Comparison of ENCODE assay signal across 16 cellular contexts in genomic region chr6:37340639-37340943, GRCh38. TPM values are rescaled to one million over a fixed set of nuclear protein-coding genes. Genes with fewer than 3 reads are reported as not detected.
A peak's percentile ranks its signal among the peaks of the same experiment; 100 is the strongest.
DNase-seq lines count a peak whose midpoint lies in the region; TF ChIP-seq lines count a peak whose summit lies in the region.
"Had no signal": no experiment of that assay in that cellular context is flagged by ENCODE, and none has a peak within 500 bp of the region (broad histone marks: within the 10 kb centered on the region; RNA-seq: fewer than 3 reads in every experiment).

No MANE protein-coding gene starts in this region.

- no peak overlapping the region for H3K4me3 Mint-ChIP-seq in HFFc6
- H3K4me3 Mint-ChIP-seq: CD4-positive, CD25-positive, alpha-beta regulatory T cell; IgD-negative memory B cell had no signal

- H3K27me3 Mint-ChIP-seq in HFFc6 (ENCODE audit: insufficient read depth): peaks cover 6% of the 10 kb centered on the region
- H3K27me3 Mint-ChIP-seq: CD4-positive, CD25-positive, alpha-beta regulatory T cell; IgD-negative memory B cell had no signal

- H3K4me1 ChIP-seq in right atrium auricular region: no peaks in the 10 kb centered on the region
- H3K4me1 ChIP-seq: BLaER1 treated with 17β-estradiol and CSF1 and Interleukin-3, amounts not matched to agents 10 nM and 100 nM; HAP-1 had no signal

- no peak overlapping the region for H3K4me3 ChIP-seq in fibroblast of mammary gland (ENCODE audit: control insufficient read depth, low read depth, low read length)
- no peak overlapping the region for H3K4me3 ChIP-seq in right atrium auricular region
- H3K4me3 ChIP-seq in lower leg skin (ENCODE audit: low read depth, poor library complexity, severe bottlenecking): no peak overlapping the region
- H3K4me3 ChIP-seq: BLaER1 treated with 17β-estradiol and CSF1 and Interleukin-3, amounts not matched to agents 10 nM and 100 nM; HAP-1 had no signal

- no peak for TF ChIP-seq CTCF in HFFc6 (IDR thresholded peaks at IDR 0.05)
- TF ChIP-seq CTCF in fibroblast of mammary gland (conservative IDR thresholded peaks at IDR 0.05; ENCODE audit: control insufficient read depth, insufficient read depth, low read depth, low read length): no peak
- no peak for TF ChIP-seq CTCF in right atrium auricular region (IDR thresholded peaks at IDR 0.05)
- TF ChIP-seq CTCF in lower leg skin (IDR thresholded peaks at IDR 0.05): no peak

- peak overlapping the region; percentile 47 for H3K27ac Mint-ChIP-seq in HFFc6
- H3K27ac Mint-ChIP-seq: CD4-positive, CD25-positive, alpha-beta regulatory T cell had no signal

- peak; percentile 31 for DNase-seq in EH (ENCODE audit: low read depth)
- DNase-seq in HFFc6: peak; percentile 39
- peak; percentile 22 for DNase-seq in RKO (ENCODE audit: low spot score)
- peak; percentile 23 for DNase-seq in fibroblast of mammary gland (ENCODE audit: low read depth)
- DNase-seq in right atrium auricular region (ENCODE audit: low spot score): no peak
- DNase-seq in lower leg skin (ENCODE audit: low spot score in 2 of 2): no peak
- DNase-seq in NCI-H2029 (lab: John Stamatoyannopoulos, UW): no peak
- DNase-seq in COLO668 (lab: John Stamatoyannopoulos, UW; ENCODE audit: unreplicated experiment): no peak
- DNase-seq: ACHN; CD4-positive, CD25-positive, alpha-beta regulatory T cell; DMS79; EL; GDM1 had no signal

- no peaks in the 10 kb centered on the region for H3K36me3 ChIP-seq in right atrium auricular region
- H3K36me3 ChIP-seq: BLaER1 treated with 17β-estradiol and CSF1 and Interleukin-3, amounts not matched to agents 10 nM and 100 nM; HAP-1 had no signal

- no peaks in the 10 kb centered on the region for H3K9me3 ChIP-seq in right atrium auricular region
- H3K9me3 ChIP-seq: BLaER1 treated with 17β-estradiol and CSF1 and Interleukin-3, amounts not matched to agents 10 nM and 100 nM; HAP-1 had no signal

- H3K27ac ChIP-seq in right atrium auricular region: no peak overlapping the region
- H3K27ac ChIP-seq: BLaER1 treated with 17β-estradiol and CSF1 and Interleukin-3, amounts not matched to agents 10 nM and 100 nM had no signal

- intact Hi-C loops in lower leg skin (cut with DNase I; ENCODE audit: low total_unique reads): no loop called here

- no peak for TF ChIP-seq POLR2A in lower leg skin (IDR thresholded peaks at IDR 0.05)

- WGBS in lower leg skin, 2 donors: 81 to 88% methylated on average over 4 of the region's 4 CpGs

- H3K9me3 Mint-ChIP-seq in HFFc6: no peaks in the 10 kb centered on the region
- H3K9me3 Mint-ChIP-seq: IgD-negative memory B cell had no signal

- no peaks in the 10 kb centered on the region for H3K27me3 ChIP-seq in right atrium auricular region
- H3K27me3 ChIP-seq: BLaER1 treated with 17β-estradiol and CSF1 and Interleukin-3, amounts not matched to agents 10 nM and 100 nM had no signal

- H3K36me3 Mint-ChIP-seq in HFFc6 (ENCODE audit: low read depth): no peaks in the 10 kb centered on the region; the same call in 1 of the 2 replicates
- H3K36me3 Mint-ChIP-seq: CD4-positive, CD25-positive, alpha-beta regulatory T cell had no signal

- H3K4me1 Mint-ChIP-seq in HFFc6 (ENCODE audit: low read depth): peaks cover 26% of the 10 kb centered on the region
- H3K4me1 Mint-ChIP-seq: CD4-positive, CD25-positive, alpha-beta regulatory T cell; IgD-negative memory B cell had no signal

RNA-seq across cellular contexts. Expression of gene RNF8, which starts 13.2 kb away (rescaled TPM):
- 10 to 100 TPM; 14.1 to 18.5 (median 17.5) TPM for total RNA-seq in HFFc6 (2021; fragmentation: NEBNext Ultra II Directional; extraction: Animal tissue kit (Norgen Biotek cat#: 25700))
- total RNA-seq in right atrium auricular region (10 to 100 TPM; 17.0 to 17.3 TPM), lower leg skin (10 to 100 TPM in 3 of 4 donors, 1 to 10 TPM in 1; 7.1 to 16.2 (median 12.9) TPM)

Comparison
In these comparisons a context has a peak if more than half of its experiments do, and no peak if none do; other contexts are left out.
1. DNase-seq: peak in EH (single experiment), HFFc6 (single experiment), RKO (single experiment) and fibroblast of mammary gland (single experiment); none in right atrium auricular region (single experiment), lower leg skin (0 of 2), NCI-H2029 (single experiment) and COLO668 (single experiment).